ENCODE assay signal across 1 cellular context in the genomic region with DNA sequence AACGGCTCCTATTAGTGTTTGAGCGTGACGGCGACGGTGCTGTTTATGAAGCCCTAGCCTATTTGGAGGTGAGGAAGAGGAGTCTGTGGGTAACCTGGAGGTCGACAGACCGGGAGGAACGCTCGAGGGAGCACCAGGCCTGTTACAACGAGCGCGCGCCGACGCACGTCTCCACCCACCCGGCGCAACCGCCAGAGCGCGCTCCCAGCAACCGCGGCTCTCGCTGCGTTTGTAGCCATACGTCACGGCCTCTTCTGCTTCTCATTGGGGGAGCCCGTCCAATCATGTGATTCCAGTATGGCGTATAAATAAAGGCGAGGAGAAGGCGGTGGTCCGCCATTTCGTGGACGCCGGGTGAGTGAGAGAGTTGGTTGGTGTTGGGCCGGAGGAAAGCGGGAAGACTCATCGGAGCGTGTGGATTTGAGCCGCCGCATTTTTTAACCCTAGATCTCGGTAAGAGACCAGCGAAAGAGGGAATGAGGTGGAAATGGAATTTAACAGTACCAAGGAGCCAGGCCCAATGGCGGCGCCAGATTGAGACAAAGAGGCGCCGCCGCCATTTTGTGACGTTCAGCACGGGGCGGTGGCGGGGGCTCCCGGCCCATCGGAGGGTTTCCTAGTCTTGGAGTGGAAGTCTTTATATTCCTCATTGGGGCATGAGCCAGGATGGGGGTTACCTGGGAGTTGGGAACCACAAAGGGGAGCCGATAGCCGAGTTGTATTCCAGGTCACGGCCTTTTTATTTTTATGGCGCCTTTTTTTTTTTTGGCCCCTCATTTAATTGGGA.
A peak's percentile ranks its signal among the peaks of the same experiment; 100 is the strongest.
TF ChIP-seq lines count a peak whose summit lies in the region.

A gene (plus strand): TSS at position 334 of the 787 bp plus-strand sequence. CDS start 2,401 bp downstream, outside the sequence.

TF ChIP-seq in K562, 482 proteins besides CTCF, POLR2A, EP300 and RAD21 (continued from another document and continues in another):
- TF ChIP-seq PHB2 (IDR thresholded peaks at IDR 0.05; ENCODE audit: low read depth), result no peak
- TF ChIP-seq CBX3 (IDR thresholded peaks at IDR 0.05; ENCODE audit: borderline replicate concordance in 1 of 2, low read length in 2 of 2), result peak in 1 of 2 experiments; percentile 67; a peak in 2 of 3 replicates
- peak; percentile 72 for TF ChIP-seq GABPB1 (CRISPR knock-in tag; IDR thresholded peaks at IDR 0.05)
- peak; percentile 20; the same call in 1 of the 2 replicates for TF ChIP-seq ZNF583 (CRISPR knock-in tag; IDR thresholded peaks at IDR 0.05)
- TF ChIP-seq TCF7L2 (IDR thresholded peaks at IDR 0.05; ENCODE audit: low read depth, low read length), result 0 out of 2 replicates have a peak, but pooled peaks have one; percentile 5
- peak; percentile 13 to 60; a peak in 2 of 4 replicates for TF ChIP-seq SRF (CRISPR knock-in tag; IDR thresholded peaks at IDR 0.05)
- TF ChIP-seq PTBP1 (IDR thresholded peaks at IDR 0.05; ENCODE audit: low read depth, low read length), result no peak
- TF ChIP-seq PCBP1 (IDR thresholded peaks at IDR 0.05; ENCODE audit: low read depth, low read length, poor library complexity, severe bottlenecking), result peak; percentile 71
- TF ChIP-seq TAL1 (IDR thresholded peaks at IDR 0.05), result no peak
- TF ChIP-seq, protein P1, sequence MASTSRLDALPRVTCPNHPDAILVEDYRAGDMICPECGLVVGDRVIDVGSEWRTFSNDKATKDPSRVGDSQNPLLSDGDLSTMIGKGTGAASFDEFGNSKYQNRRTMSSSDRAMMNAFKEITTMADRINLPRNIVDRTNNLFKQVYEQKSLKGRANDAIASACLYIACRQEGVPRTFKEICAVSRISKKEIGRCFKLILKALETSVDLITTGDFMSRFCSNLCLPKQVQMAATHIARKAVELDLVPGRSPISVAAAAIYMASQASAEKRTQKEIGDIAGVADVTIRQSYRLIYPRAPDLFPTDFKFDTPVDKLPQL (IDR thresholded peaks at IDR 0.05; ENCODE audit: extremely low read depth, insufficient read length), result peak; percentile 97
- TF ChIP-seq, protein P2, sequence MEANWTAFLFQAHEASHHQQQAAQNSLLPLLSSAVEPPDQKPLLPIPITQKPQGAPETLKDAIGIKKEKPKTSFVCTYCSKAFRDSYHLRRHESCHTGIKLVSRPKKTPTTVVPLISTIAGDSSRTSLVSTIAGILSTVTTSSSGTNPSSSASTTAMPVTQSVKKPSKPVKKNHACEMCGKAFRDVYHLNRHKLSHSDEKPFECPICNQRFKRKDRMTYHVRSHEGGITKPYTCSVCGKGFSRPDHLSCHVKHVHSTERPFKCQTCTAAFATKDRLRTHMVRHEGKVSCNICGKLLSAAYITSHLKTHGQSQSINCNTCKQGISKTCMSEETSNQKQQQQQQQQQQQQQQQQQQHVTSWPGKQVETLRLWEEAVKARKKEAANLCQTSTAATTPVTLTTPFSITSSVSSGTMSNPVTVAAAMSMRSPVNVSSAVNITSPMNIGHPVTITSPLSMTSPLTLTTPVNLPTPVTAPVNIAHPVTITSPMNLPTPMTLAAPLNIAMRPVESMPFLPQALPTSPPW (CRISPR knock-in tag; IDR thresholded peaks at IDR 0.05), result peak; percentile 84
- TF ChIP-seq, protein P3, sequence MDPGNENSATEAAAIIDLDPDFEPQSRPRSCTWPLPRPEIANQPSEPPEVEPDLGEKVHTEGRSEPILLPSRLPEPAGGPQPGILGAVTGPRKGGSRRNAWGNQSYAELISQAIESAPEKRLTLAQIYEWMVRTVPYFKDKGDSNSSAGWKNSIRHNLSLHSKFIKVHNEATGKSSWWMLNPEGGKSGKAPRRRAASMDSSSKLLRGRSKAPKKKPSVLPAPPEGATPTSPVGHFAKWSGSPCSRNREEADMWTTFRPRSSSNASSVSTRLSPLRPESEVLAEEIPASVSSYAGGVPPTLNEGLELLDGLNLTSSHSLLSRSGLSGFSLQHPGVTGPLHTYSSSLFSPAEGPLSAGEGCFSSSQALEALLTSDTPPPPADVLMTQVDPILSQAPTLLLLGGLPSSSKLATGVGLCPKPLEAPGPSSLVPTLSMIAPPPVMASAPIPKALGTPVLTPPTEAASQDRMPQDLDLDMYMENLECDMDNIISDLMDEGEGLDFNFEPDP (CRISPR knock-in tag; IDR thresholded peaks at IDR 0.05), result no peak
- TF ChIP-seq ZBTB8A (IDR thresholded peaks at IDR 0.05; ENCODE audit: partially characterized antibody), result peak; percentile 63
- peak; percentile 97 for TF ChIP-seq ZNF263 (CRISPR knock-in tag; IDR thresholded peaks at IDR 0.05; ENCODE audit: borderline replicate concordance)
- TF ChIP-seq TRIM24 (IDR thresholded peaks at IDR 0.05), result peak; percentile 50 to 62; a peak in 3 of 4 replicates
- no peak for TF ChIP-seq FOXA1 (IDR thresholded peaks at IDR 0.05; ENCODE audit: borderline replicate concordance)
- peak; percentile 97 for TF ChIP-seq ZC3H11A (IDR thresholded peaks at IDR 0.05; ENCODE audit: low read depth, low read length)
- TF ChIP-seq FOS (IDR thresholded peaks at IDR 0.05; ENCODE audit: extremely low read depth, insufficient read length), result peak; percentile 73
- TF ChIP-seq ESRRA (IDR thresholded peaks at IDR 0.05; ENCODE audit: borderline replicate concordance, low read depth), result peak; percentile 74; the same call in 1 of the 2 replicates
- TF ChIP-seq RBM15 (IDR thresholded peaks at IDR 0.05; ENCODE audit: insufficient read depth, low read length), result no peak
- peak; percentile 95 to 96 for TF ChIP-seq NRF1 (conservative IDR thresholded peaks at IDR 0.05 in 1 of 2, IDR thresholded peaks at IDR 0.05 in 1 of 2)
- TF ChIP-seq JUND (IDR thresholded peaks at IDR 0.05; ENCODE audit: borderline replicate concordance, low read depth, low read length), result peak; percentile 67
- peak; percentile 32; the same call in 2 of the 3 replicates for TF ChIP-seq JUND (tag; IDR thresholded peaks at IDR 0.05; ENCODE audit: borderline replicate concordance, low read depth, low read length)
- TF ChIP-seq ZNF174 (CRISPR knock-in tag; IDR thresholded peaks at IDR 0.05), result peak; percentile 79; the same call in 1 of the 2 replicates
- peak; percentile 76 for TF ChIP-seq HNRNPLL (IDR thresholded peaks at IDR 0.05; ENCODE audit: low read depth, low read length, poor library complexity, severe bottlenecking)
- no peak for TF ChIP-seq HMG20B (CRISPR knock-in tag; IDR thresholded peaks at IDR 0.05)
- TF ChIP-seq HNRNPL (IDR thresholded peaks at IDR 0.05; ENCODE audit: low read depth, low read length), result peak; percentile 83
- TF ChIP-seq HDAC6 (IDR thresholded peaks at IDR 0.05; ENCODE audit: low read depth, low read length), result 0 out of 2 replicates have a peak, but pooled peaks have one; percentile 60
- TF ChIP-seq ZNF239 (CRISPR knock-in tag; IDR thresholded peaks at IDR 0.05), result peak; percentile 18; the same call in 1 of the 2 replicates
- TF ChIP-seq SMARCB1 (IDR thresholded peaks at IDR 0.05; ENCODE audit: insufficient read length, low read depth), result no peak
- peak; percentile 96 for TF ChIP-seq MBD2 (IDR thresholded peaks at IDR 0.05; ENCODE audit: borderline replicate concordance, low read depth)
- TF ChIP-seq SUPT5H (IDR thresholded peaks at IDR 0.05), result peak; percentile 100
- TF ChIP-seq ZFP1 (CRISPR knock-in tag; IDR thresholded peaks at IDR 0.05), result peak; percentile 62; the same call in 1 of the 2 replicates
- TF ChIP-seq, protein P4, sequence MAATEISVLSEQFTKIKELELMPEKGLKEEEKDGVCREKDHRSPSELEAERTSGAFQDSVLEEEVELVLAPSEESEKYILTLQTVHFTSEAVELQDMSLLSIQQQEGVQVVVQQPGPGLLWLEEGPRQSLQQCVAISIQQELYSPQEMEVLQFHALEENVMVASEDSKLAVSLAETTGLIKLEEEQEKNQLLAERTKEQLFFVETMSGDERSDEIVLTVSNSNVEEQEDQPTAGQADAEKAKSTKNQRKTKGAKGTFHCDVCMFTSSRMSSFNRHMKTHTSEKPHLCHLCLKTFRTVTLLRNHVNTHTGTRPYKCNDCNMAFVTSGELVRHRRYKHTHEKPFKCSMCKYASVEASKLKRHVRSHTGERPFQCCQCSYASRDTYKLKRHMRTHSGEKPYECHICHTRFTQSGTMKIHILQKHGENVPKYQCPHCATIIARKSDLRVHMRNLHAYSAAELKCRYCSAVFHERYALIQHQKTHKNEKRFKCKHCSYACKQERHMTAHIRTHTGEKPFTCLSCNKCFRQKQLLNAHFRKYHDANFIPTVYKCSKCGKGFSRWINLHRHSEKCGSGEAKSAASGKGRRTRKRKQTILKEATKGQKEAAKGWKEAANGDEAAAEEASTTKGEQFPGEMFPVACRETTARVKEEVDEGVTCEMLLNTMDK (IDR thresholded peaks at IDR 0.05; ENCODE audit: borderline replicate concordance, insufficient read depth, low read depth, low read length, poor library complexity, severe bottlenecking), result peak; percentile 59
- TF ChIP-seq, protein P5, sequence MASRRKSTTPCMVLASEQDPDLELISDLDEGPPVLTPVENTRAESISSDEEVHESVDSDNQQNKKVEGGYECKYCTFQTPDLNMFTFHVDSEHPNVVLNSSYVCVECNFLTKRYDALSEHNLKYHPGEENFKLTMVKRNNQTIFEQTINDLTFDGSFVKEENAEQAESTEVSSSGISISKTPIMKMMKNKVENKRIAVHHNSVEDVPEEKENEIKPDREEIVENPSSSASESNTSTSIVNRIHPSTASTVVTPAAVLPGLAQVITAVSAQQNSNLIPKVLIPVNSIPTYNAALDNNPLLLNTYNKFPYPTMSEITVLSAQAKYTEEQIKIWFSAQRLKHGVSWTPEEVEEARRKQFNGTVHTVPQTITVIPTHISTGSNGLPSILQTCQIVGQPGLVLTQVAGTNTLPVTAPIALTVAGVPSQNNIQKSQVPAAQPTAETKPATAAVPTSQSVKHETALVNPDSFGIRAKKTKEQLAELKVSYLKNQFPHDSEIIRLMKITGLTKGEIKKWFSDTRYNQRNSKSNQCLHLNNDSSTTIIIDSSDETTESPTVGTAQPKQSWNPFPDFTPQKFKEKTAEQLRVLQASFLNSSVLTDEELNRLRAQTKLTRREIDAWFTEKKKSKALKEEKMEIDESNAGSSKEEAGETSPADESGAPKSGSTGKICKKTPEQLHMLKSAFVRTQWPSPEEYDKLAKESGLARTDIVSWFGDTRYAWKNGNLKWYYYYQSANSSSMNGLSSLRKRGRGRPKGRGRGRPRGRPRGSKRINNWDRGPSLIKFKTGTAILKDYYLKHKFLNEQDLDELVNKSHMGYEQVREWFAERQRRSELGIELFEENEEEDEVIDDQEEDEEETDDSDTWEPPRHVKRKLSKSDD (conservative IDR thresholded peaks at IDR 0.05; ENCODE audit: low read length), result peak; percentile 98
- peak; percentile 57 for TF ChIP-seq CBFA2T2 (conservative IDR thresholded peaks at IDR 0.05)
- TF ChIP-seq RAD51 (IDR thresholded peaks at IDR 0.05; ENCODE audit: borderline replicate concordance, low read depth), result peak; percentile 92
- no peak; a peak in 1 of 4 replicates for TF ChIP-seq KDM1A (IDR thresholded peaks at IDR 0.05)
- peak; percentile 78 to 82; a peak in 3 of 4 replicates for TF ChIP-seq ARNT (IDR thresholded peaks at IDR 0.05)
- peak; percentile 75; the same call in 1 of the 2 replicates for TF ChIP-seq SMAD3 (CRISPR knock-in tag; conservative IDR thresholded peaks at IDR 0.05)
- TF ChIP-seq NEUROD1 (IDR thresholded peaks at IDR 0.05; ENCODE audit: borderline replicate concordance, low read depth, low read length, partially characterized antibody), result peak; percentile 90
- peak; percentile 54; the same call in 1 of the 2 replicates for TF ChIP-seq DMBX1 (CRISPR knock-in tag; IDR thresholded peaks at IDR 0.05; ENCODE audit: borderline replicate concordance)
- TF ChIP-seq, protein P6, sequence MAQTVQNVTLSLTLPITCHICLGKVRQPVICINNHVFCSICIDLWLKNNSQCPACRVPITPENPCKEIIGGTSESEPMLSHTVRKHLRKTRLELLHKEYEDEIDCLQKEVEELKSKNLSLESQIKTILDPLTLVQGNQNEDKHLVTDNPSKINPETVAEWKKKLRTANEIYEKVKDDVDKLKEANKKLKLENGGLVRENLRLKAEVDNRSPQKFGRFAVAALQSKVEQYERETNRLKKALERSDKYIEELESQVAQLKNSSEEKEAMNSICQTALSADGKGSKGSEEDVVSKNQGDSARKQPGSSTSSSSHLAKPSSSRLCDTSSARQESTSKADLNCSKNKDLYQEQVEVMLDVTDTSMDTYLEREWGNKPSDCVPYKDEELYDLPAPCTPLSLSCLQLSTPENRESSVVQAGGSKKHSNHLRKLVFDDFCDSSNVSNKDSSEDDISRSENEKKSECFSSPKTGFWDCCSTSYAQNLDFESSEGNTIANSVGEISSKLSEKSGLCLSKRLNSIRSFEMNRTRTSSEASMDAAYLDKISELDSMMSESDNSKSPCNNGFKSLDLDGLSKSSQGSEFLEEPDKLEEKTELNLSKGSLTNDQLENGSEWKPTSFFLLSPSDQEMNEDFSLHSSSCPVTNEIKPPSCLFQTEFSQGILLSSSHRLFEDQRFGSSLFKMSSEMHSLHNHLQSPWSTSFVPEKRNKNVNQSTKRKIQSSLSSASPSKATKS (CRISPR knock-in tag; IDR thresholded peaks at IDR 0.05), result 0 out of 2 replicates have a peak, but pooled peaks have one; percentile 65
- TF ChIP-seq YBX1 (IDR thresholded peaks at IDR 0.05), result no peak
- peak; percentile 28 for TF ChIP-seq ETV5 (CRISPR knock-in tag; IDR thresholded peaks at IDR 0.05; ENCODE audit: low read depth)
- peak; percentile 62 for TF ChIP-seq FOXM1 (IDR thresholded peaks at IDR 0.05; ENCODE audit: low read depth)
- no peak; the same call in 1 of the 2 replicates for TF ChIP-seq FOXM1 (CRISPR knock-in tag; IDR thresholded peaks at IDR 0.05; ENCODE audit: low read depth)
- TF ChIP-seq, protein P7, sequence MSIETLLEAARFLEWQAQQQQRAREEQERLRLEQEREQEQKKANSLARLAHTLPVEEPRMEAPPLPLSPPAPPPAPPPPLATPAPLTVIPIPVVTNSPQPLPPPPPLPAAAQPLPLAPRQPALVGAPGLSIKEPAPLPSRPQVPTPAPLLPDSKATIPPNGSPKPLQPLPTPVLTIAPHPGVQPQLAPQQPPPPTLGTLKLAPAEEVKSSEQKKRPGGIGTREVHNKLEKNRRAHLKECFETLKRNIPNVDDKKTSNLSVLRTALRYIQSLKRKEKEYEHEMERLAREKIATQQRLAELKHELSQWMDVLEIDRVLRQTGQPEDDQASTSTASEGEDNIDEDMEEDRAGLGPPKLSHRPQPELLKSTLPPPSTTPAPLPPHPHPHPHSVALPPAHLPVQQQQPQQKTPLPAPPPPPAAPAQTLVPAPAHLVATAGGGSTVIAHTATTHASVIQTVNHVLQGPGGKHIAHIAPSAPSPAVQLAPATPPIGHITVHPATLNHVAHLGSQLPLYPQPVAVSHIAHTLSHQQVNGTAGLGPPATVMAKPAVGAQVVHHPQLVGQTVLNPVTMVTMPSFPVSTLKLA (conservative IDR thresholded peaks at IDR 0.05), result peak; percentile 82 to 91
- no peak for TF ChIP-seq MEF2A (IDR thresholded peaks at IDR 0.05; ENCODE audit: control insufficient read depth, low read depth, low read length)
- TF ChIP-seq, protein P8, sequence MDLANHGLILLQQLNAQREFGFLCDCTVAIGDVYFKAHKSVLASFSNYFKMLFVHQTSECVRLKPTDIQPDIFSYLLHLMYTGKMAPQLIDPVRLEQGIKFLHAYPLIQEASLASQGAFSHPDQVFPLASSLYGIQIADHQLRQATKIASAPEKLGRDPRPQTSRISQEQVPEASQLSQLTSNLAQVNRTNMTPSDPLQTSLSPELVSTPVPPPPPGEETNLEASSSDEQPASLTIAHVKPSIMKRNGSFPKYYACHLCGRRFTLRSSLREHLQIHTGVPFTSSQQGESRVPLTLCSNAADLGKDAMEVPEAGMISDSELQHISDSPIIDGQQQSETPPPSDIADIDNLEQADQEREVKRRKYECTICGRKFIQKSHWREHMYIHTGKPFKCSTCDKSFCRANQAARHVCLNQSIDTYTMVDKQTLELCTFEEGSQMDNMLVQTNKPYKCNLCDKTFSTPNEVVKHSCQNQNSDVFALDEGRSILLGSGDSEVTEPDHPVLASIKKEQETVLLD (IDR thresholded peaks at IDR 0.05), result peak; percentile 84
- no peak for TF ChIP-seq POLR3A (IDR thresholded peaks at IDR 0.05; ENCODE audit: borderline replicate concordance, extremely low read depth, insufficient read depth, insufficient read length)
